In the genomic region with DNA sequence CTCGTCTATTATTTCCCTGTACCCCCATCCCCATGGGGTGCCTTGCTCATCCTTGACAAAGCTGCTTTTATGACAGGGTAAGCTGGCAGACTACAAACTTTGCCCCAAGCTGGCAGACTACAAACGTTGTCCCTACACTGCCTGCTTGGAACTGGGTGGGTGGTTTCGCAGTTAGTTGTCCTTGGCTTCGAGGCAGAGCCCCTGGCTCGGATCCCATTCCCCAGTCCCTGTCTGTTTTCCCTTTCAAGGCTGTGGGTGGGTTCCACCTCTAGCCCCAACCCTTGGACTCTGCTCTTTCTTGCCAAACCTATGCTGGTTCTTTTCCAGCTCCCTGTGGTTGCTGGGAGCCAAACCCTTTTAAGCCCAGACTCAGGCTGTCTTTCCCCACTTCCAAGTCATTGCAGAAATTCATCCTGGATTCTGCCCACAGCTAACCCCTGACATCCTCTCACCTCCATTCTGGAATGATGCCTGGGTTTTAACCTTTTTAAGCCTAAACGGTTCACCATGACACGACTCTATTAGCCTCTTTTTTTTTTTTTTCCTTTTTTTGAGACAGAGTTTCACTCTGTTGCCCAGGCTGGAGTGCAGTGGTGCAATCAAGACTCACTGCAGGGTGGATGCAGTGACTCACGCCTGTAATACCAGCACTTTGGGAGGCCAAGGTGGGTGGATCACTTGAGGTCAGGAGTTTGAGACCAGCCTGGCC, we compare ENCODE assay signal across 10 cellular contexts. TPM values are rescaled to one million over a fixed set of nuclear protein-coding genes. Genes with fewer than 3 reads are reported as not detected.
DNase-seq lines count a peak whose midpoint lies in the region; ATAC-seq and TF ChIP-seq lines count a peak whose summit lies in the region.
"Had no signal": no experiment of that assay in that cellular context is flagged by ENCODE, and none has a peak within 500 bp of the region (broad histone marks: within the 10 kb centered on the region; RNA-seq: fewer than 3 reads in every experiment).

No MANE protein-coding gene starts in this region.

- 59% methylated on average over 8 of the region's 8 CpGs for WGBS in SK-N-SH (ENCODE audit: low lambda C conversion rate)
- WGBS in aorta, 2 donors = 5 to 7% methylated on average over 8 of the region's 8 CpGs

- CTCF ChIA-PET in SK-N-SH (lab: Yijun Ruan, JAX) = interaction anchor here (0.6 to 1.9 kb wide), 2 partner anchors 28 to 44 kb away, joined by 3 to 6 read pairs; no protein-coding TSS in a partner anchor

- H3K36me3 ChIP-seq in SK-N-SH (replicated peaks in 1 of 2; ENCODE audit: control insufficient read depth in 1 of 2, insufficient read depth in 2 of 2, low read length in 1 of 2) (peaks cover 0 to 17% of the 10 kb centered on the region in 2 experiments), mucosa of descending colon (ENCODE audit: low read depth) (no peaks in the 10 kb centered on the region), aorta (ENCODE audit: control insufficient read depth in 1 of 2, insufficient read depth in 2 of 2, low read length in 1 of 2) (no peaks in the 10 kb centered on the region)

- no peaks in the 10 kb centered on the region for H3K9me2 ChIP-seq in SK-N-SH

- H3K27ac ChIP-seq in SK-N-SH (ENCODE audit: low read depth in 2 of 2, low read length in 1 of 2) = no peak overlapping the region
- H3K27ac ChIP-seq in aorta (ENCODE audit: low read depth in 1 of 2, low read length in 2 of 2) = peak overlapping the region; percentile 33 to 85

- no peak for TF ChIP-seq EP300 in SK-N-SH (IDR thresholded peaks at IDR 0.05; ENCODE audit: borderline replicate concordance in 1 of 2, low read depth in 1 of 2, low read length in 1 of 2)

- H3K4me1 ChIP-seq in SK-N-SH (ENCODE audit: control insufficient read depth in 1 of 2, insufficient read depth in 2 of 2, low read depth in 1 of 2, low read length in 1 of 2) (no peaks in the 10 kb centered on the region; a peak in 1 of 4 replicates), mucosa of descending colon (ENCODE audit: low read depth) (peaks cover 14% of the 10 kb centered on the region), aorta (ENCODE audit: control insufficient read depth in 1 of 2, insufficient read depth in 2 of 2, low read length in 2 of 2) (peaks cover 0 to 3% of the 10 kb centered on the region in 2 donors)

- H3K79me2 ChIP-seq in SK-N-SH (ENCODE audit: insufficient read depth) = no peaks in the 10 kb centered on the region

- no peaks in the 10 kb centered on the region for H3K27me3 ChIP-seq in SK-N-SH (ENCODE audit: insufficient read depth)
- H3K27me3 ChIP-seq in aorta (ENCODE audit: control insufficient read depth in 1 of 2, insufficient read depth in 2 of 2, low read length in 1 of 2) = no peaks in the 10 kb centered on the region

- no peak overlapping the region for H2AFZ ChIP-seq in SK-N-SH (ENCODE audit: low read depth)

- H4K20me1 ChIP-seq in SK-N-SH (ENCODE audit: insufficient read depth) = no peaks in the 10 kb centered on the region

- H3F3A ChIP-seq in SK-N-SH (replicated peaks; ENCODE audit: insufficient read depth) = no peaks in the 10 kb centered on the region

- no peaks in the 10 kb centered on the region for H3K9me3 ChIP-seq in SK-N-SH
- H3K9me3 ChIP-seq in mucosa of descending colon = no peaks in the 10 kb centered on the region
- H3K9me3 ChIP-seq in aorta (ENCODE audit: control insufficient read depth, low read length) = no peaks in the 10 kb centered on the region

- intact Hi-C loops in mucosa of descending colon (cut with DNase I, micrococcal nuclease) (no loop called here), aorta (cut with DNase I) (no loop called here)

- no peak for TF ChIP-seq CTCF in SK-N-SH (IDR thresholded peaks at IDR 0.05)
- TF ChIP-seq CTCF in mucosa of descending colon (IDR thresholded peaks at IDR 0.05) = no peak

- DNase-seq in SK-N-SH = no peak
- peak; percentile 49 for DNase-seq in dedifferentiated amniotic fluid mesenchymal stem cell (ENCODE audit: extremely low spot score)
- DNase-seq in mucosa of descending colon = peak; percentile 75 to 83 (median 80)
- DNase-seq in aorta = peak; percentile 86 to 88
- no peak for DNase-seq in COLO668 (lab: John Stamatoyannopoulos, UW; ENCODE audit: unreplicated experiment)
- no peak for DNase-seq in GF-D8 (lab: John Stamatoyannopoulos, UW)
- no peak for DNase-seq in DMS53 treated with DMSO at 0.1 percent for 48 hours (lab: John Stamatoyannopoulos, UW; ENCODE audit: unreplicated experiment)
- DNase-seq: H7 had no signal

- H3K4me2 ChIP-seq in SK-N-SH = no peak overlapping the region

- TF ChIP-seq RAD21 in SK-N-SH (IDR thresholded peaks at IDR 0.05; ENCODE audit: low read length) = no peak

- POLR2A ChIA-PET in SK-N-SH (lab: Yijun Ruan, JAX) = interaction anchor here (0.6 to 1.1 kb wide), 3 partner anchors 9 to 1561 kb away, joined by 3 read pairs; partner anchors contain the start of genes RBM14 and RBM4

- no peak overlapping the region for H3K9ac ChIP-seq in SK-N-SH

- ATAC-seq in SK-N-SH treated with all-trans-retinoic acid at 6 μM for 48 hours = peak; percentile 34; the same call in 2 of the 3 replicates
- ATAC-seq in mucosa of descending colon = peak; percentile 87
- ATAC-seq in aorta (ENCODE audit: low FRiP score) = peak; percentile 81

- H3K4me3 ChIP-seq in SK-N-SH (ENCODE audit: low read depth in 2 of 2, low read length in 1 of 2) (no peak overlapping the region), mucosa of descending colon (no peak overlapping the region), aorta (ENCODE audit: low read length in 2 of 2) (no peak overlapping the region)

TF ChIP-seq in SK-N-SH treated with all-trans-retinoic acid at 6 μM for 48 hours, 23 proteins besides CTCF, POLR2A, EP300 and RAD21 (continues in another document):
- TF ChIP-seq SNAI2 (CRISPR knock-in tag; IDR thresholded peaks at IDR 0.05) (no peak), PPARA (CRISPR knock-in tag; IDR thresholded peaks at IDR 0.05; ENCODE audit: borderline replicate concordance) (no peak), ARNTL (CRISPR knock-in tag; IDR thresholded peaks at IDR 0.05; ENCODE audit: borderline replicate concordance, low read depth) (no peak)
- TF ChIP-seq, protein P1, sequence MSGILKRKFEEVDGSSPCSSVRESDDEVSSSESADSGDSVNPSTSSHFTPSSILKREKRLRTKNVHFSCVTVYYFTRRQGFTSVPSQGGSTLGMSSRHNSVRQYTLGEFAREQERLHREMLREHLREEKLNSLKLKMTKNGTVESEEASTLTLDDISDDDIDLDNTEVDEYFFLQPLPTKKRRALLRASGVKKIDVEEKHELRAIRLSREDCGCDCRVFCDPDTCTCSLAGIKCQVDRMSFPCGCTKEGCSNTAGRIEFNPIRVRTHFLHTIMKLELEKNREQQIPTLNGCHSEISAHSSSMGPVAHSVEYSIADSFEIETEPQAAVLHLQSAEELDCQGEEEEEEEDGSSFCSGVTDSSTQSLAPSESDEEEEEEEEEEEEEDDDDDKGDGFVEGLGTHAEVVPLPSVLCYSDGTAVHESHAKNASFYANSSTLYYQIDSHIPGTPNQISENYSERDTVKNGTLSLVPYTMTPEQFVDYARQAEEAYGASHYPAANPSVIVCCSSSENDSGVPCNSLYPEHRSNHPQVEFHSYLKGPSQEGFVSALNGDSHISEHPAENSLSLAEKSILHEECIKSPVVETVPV (CRISPR knock-in tag; IDR thresholded peaks at IDR 0.05) = no peak

TF ChIP-seq in SK-N-SH, 30 proteins besides CTCF, POLR2A, EP300 and RAD21 (continues in another document):
- TF ChIP-seq, protein P2, sequence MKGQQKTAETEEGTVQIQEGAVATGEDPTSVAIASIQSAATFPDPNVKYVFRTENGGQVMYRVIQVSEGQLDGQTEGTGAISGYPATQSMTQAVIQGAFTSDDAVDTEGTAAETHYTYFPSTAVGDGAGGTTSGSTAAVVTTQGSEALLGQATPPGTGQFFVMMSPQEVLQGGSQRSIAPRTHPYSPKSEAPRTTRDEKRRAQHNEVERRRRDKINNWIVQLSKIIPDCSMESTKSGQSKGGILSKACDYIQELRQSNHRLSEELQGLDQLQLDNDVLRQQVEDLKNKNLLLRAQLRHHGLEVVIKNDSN (IDR thresholded peaks at IDR 0.05; ENCODE audit: borderline replicate concordance, low read depth) = no peak
- TF ChIP-seq RFX5 (IDR thresholded peaks at IDR 0.05; ENCODE audit: low read length) (no peak), TCF12 (IDR thresholded peaks at IDR 0.05) (no peak)

RNA-seq across cellular contexts. Expression of gene RBM14, which starts 9.2 kb away (rescaled TPM):
- 17.6 and 19.8 TPM in 2 replicates for polyA plus RNA-seq in SK-N-SH (2012; rRNA removed)
- polyA plus RNA-seq in SK-N-SH (2012; cell fraction: cytosol; rRNA removed) = 9.4 and 13.7 TPM in 2 replicates
- 41.2 and 52.7 TPM in 2 replicates for polyA plus RNA-seq in SK-N-SH (2012; cell fraction: nucleus; rRNA removed)
- 10 to 100 TPM; 63.8 to 87.0 (median 72.6) TPM for total RNA-seq in mucosa of descending colon
- total RNA-seq in aorta = 10 to 100 TPM; 66.3 to 66.7 TPM
- polyA plus RNA-seq in aorta = 10 to 100 TPM; 11.4 to 41.4 TPM

RNA-seq across cellular contexts. Expression of gene CCS, which starts 14.3 kb away (rescaled TPM):
- polyA plus RNA-seq in SK-N-SH (2012; rRNA removed) (54.7 and 56.1 TPM in 2 replicates), aorta (100 to 1,000 TPM in 1 of 2 donors, 10 to 100 TPM in 1; 29.8 to 287 TPM)
- polyA plus RNA-seq in SK-N-SH (2012; cell fraction: cytosol; rRNA removed) = 16.0 and 21.1 TPM in 2 replicates
- polyA plus RNA-seq in SK-N-SH (2012; cell fraction: nucleus; rRNA removed) = 287 and 291 TPM in 2 replicates
- total RNA-seq in mucosa of descending colon (10 to 100 TPM; 34.9 to 50.7 (median 42.2) TPM), aorta (10 to 100 TPM; 25.7 to 48.0 TPM)

RNA-seq across cellular contexts. Expression of gene CCDC87, which starts 14.4 kb away (rescaled TPM):
- polyA plus RNA-seq in SK-N-SH (2012; rRNA removed) (0.06 and 0.21 TPM in 2 replicates), aorta (under 1 TPM in 1 of 2 donors, not detected in 1; 0.10 TPM)
- 0.14 and 0.15 TPM in 2 replicates for polyA plus RNA-seq in SK-N-SH (2012; cell fraction: cytosol; rRNA removed)
- polyA plus RNA-seq in SK-N-SH (2012; cell fraction: nucleus; rRNA removed) = 0.12 and 0.22 TPM in 2 replicates
- total RNA-seq in mucosa of descending colon (under 1 TPM; 0.32 to 0.63 (median 0.58) TPM), aorta (under 1 TPM; 0.19 to 0.33 TPM)
- total RNA-seq: skeletal muscle tissue had no signal

RNA-seq across cellular contexts. Expression of gene RBM4, which starts 31.2 kb away (rescaled TPM):
- polyA plus RNA-seq in SK-N-SH (2012; rRNA removed) (202 and 222 TPM in 2 replicates), aorta (10 to 100 TPM; 78.6 to 91.1 TPM)
- 189 and 200 TPM in 2 replicates for polyA plus RNA-seq in SK-N-SH (2012; cell fraction: cytosol; rRNA removed)
- 104 and 183 TPM in 2 replicates for polyA plus RNA-seq in SK-N-SH (2012; cell fraction: nucleus; rRNA removed)
- total RNA-seq in mucosa of descending colon (100 to 1,000 TPM; 101 to 125 (median 104) TPM), aorta (10 to 100 TPM; 86.9 to 98.1 TPM)

RNA-seq across cellular contexts. Expression of gene CTSF, which starts 38.9 kb away (rescaled TPM):
- polyA plus RNA-seq in SK-N-SH (2012; rRNA removed) (57.2 and 60.1 TPM in 2 replicates), aorta (10 to 100 TPM; 52.1 to 98.5 TPM)
- 37.6 and 48.6 TPM in 2 replicates for polyA plus RNA-seq in SK-N-SH (2012; cell fraction: cytosol; rRNA removed)
- polyA plus RNA-seq in SK-N-SH (2012; cell fraction: nucleus; rRNA removed) = 115 and 131 TPM in 2 replicates
- total RNA-seq in mucosa of descending colon (10 to 100 TPM in 1 of 3 donors, 1 to 10 TPM in 2; 5.8 to 84.3 (median 8.3) TPM), aorta (100 to 1,000 TPM in 1 of 2 donors, 10 to 100 TPM in 1; 38.3 to 110 TPM)

Comparison
In these comparisons a context has a peak if more than half of its experiments do, and no peak if none do; other contexts are left out.
1. ATAC-seq: peak in every context shown above with its lines; median percentile 87 in mucosa of descending colon; 81 in aorta; 34 in SK-N-SH treated with all-trans-retinoic acid at 6 μM for 48 hours.
2. DNase-seq: peak in dedifferentiated amniotic fluid mesenchymal stem cell (single experiment), mucosa of descending colon (3 of 3) and aorta (2 of 2); none in SK-N-SH (single experiment), COLO668 (single experiment), GF-D8 (single experiment) and DMS53 treated with DMSO at 0.1 percent for 48 hours (single experiment).
3. H3K27ac ChIP-seq: peak in aorta (2 of 2); none in SK-N-SH (0 of 2).